9 cellular contexts compared by ENCODE assay signal in the genomic region with DNA sequence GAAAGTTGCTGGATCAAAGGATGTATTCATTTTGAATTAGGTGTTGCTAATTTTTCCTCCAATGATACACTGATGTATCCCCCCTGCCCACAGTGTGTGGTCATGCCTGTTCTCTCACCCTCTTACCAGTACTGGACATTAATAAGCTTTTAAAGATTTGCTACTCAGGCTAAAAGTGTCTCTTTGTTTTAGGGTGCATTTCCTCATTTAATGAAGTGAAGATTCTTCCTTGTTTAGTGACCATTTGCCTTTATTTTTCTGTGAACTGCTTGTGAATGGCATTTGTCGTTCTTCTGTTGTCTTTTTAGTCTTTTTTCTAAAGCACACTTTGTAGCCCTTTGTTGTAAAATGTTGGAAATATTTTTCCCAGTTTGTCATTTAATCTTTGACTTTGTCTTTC. TPM values are rescaled to one million over a fixed set of nuclear protein-coding genes. Genes with fewer than 3 reads are reported as not detected.
DNase-seq lines count a peak whose midpoint lies in the region; TF ChIP-seq lines count a peak whose summit lies in the region.
"Had no signal": no experiment of that assay in that cellular context is flagged by ENCODE, and none has a peak within 500 bp of the region (broad histone marks: within the 10 kb centered on the region; RNA-seq: fewer than 3 reads in every experiment).

No MANE protein-coding gene starts in this region.

- peaks cover 99% of the 10 kb centered on the region for H3K36me3 ChIP-seq in DOHH2 (ENCODE audit: control insufficient read depth, low read length)
- H3K36me3 ChIP-seq in Loucy (ENCODE audit: insufficient read depth, low read length), result peaks cover 38% of the 10 kb centered on the region

- H3K9me2 ChIP-seq in DOHH2 (replicated peaks; ENCODE audit: control insufficient read depth, low read length) (no peaks in the 10 kb centered on the region), Loucy (replicated peaks; ENCODE audit: low read depth, low read length) (no peaks in the 10 kb centered on the region)

- no peaks in the 10 kb centered on the region for H3K9me3 Mint-ChIP-seq in endothelial cell (ENCODE audit: unreplicated experiment)
- H3K9me3 Mint-ChIP-seq in neural crest cell, result no peaks in the 10 kb centered on the region

- no peak overlapping the region for H2AFZ ChIP-seq in Loucy (ENCODE audit: low read length)

- H3K27me3 Mint-ChIP-seq in endothelial cell (ENCODE audit: unreplicated experiment) (no peaks in the 10 kb centered on the region), neural crest cell (ENCODE audit: low read depth) (no peaks in the 10 kb centered on the region)

- TF ChIP-seq CTCF in DOHH2 (IDR thresholded peaks at IDR 0.05; ENCODE audit: low read depth, low read length, poor library complexity, severe bottlenecking) (no peak), Loucy (conservative IDR thresholded peaks at IDR 0.05; ENCODE audit: low read length) (no peak), endothelial cell (IDR thresholded peaks at IDR 0.05; ENCODE audit: unreplicated experiment) (no peak), neural crest cell (conservative IDR thresholded peaks at IDR 0.05) (no peak)

- H3K4me3 ChIP-seq in DOHH2 (ENCODE audit: low read length), result peak overlapping the region; percentile 92
- peak overlapping the region; percentile 93 for H3K4me3 ChIP-seq in Loucy (ENCODE audit: low read length, poor library complexity, severe bottlenecking)

- H3K4me1 ChIP-seq in DOHH2 (ENCODE audit: control insufficient read depth, low read length) (peaks cover 60% of the 10 kb centered on the region), Loucy (ENCODE audit: insufficient read depth, low read length, poor library complexity, severe bottlenecking) (peaks cover 77% of the 10 kb centered on the region)

- peaks cover 100% of the 10 kb centered on the region for H3K79me2 ChIP-seq in DOHH2 (ENCODE audit: control insufficient read depth, low read length)
- H3K79me2 ChIP-seq in Loucy (ENCODE audit: insufficient read depth, low read length), result peaks cover 100% of the 10 kb centered on the region

- H3K4me3 Mint-ChIP-seq in endothelial cell (ENCODE audit: unreplicated experiment) (peak overlapping the region; percentile 88), neural crest cell (no peak overlapping the region)

- H4K20me1 ChIP-seq in DOHH2 (ENCODE audit: control insufficient read depth, insufficient read depth, low read depth, low read length) (peaks cover 81% of the 10 kb centered on the region), Loucy (ENCODE audit: insufficient read depth, low read length, poor library complexity, severe bottlenecking) (peaks cover 98% of the 10 kb centered on the region)

- no peaks in the 10 kb centered on the region for H3K9me3 ChIP-seq in DOHH2 (ENCODE audit: control insufficient read depth, insufficient read depth, low read length)
- H3K9me3 ChIP-seq in Loucy (ENCODE audit: insufficient read depth, low read depth, low read length), result no peaks in the 10 kb centered on the region

- H3K4me2 ChIP-seq in DOHH2 (ENCODE audit: low read length) (peak overlapping the region; percentile 77), Loucy (ENCODE audit: low read depth, low read length, poor library complexity, severe bottlenecking) (peak overlapping the region; percentile 97)

- peak overlapping the region; percentile 95 for H3K9ac ChIP-seq in Loucy (ENCODE audit: low read depth, low read length, poor library complexity, severe bottlenecking)

- peaks cover 13% of the 10 kb centered on the region for H3K36me3 Mint-ChIP-seq in endothelial cell (ENCODE audit: low read depth, unreplicated experiment)
- peaks cover 25% of the 10 kb centered on the region for H3K36me3 Mint-ChIP-seq in neural crest cell (ENCODE audit: low read depth)

- peaks cover 13% of the 10 kb centered on the region for H3F3A ChIP-seq in DOHH2 (ENCODE audit: control insufficient read depth, insufficient read depth)
- no peaks in the 10 kb centered on the region for H3F3A ChIP-seq in Loucy (ENCODE audit: low read depth)

- peaks cover 25% of the 10 kb centered on the region for H3K4me1 Mint-ChIP-seq in endothelial cell (ENCODE audit: unreplicated experiment)
- peaks cover 59% of the 10 kb centered on the region for H3K4me1 Mint-ChIP-seq in neural crest cell

- no peak overlapping the region for H3K27ac ChIP-seq in DOHH2 (ENCODE audit: low read depth, low read length)

- no peaks in the 10 kb centered on the region for H3K27me3 ChIP-seq in DOHH2 (ENCODE audit: control insufficient read depth, low read length)
- no peaks in the 10 kb centered on the region for H3K27me3 ChIP-seq in Loucy (ENCODE audit: insufficient read depth, low read length, poor library complexity, severe bottlenecking)

- no peak for DNase-seq in endothelial cell (ENCODE audit: low spot score)
- no peak for DNase-seq in neural crest cell (ENCODE audit: low read depth, low spot score)
- no peak for DNase-seq in central memory CD4-positive, alpha-beta T cell
- DNase-seq in NAMALWA (ENCODE audit: low spot score), result no peak
- DNase-seq in NCI-H774 (lab: John Stamatoyannopoulos, UW), result no peak
- DNase-seq: DMS153, NCI-H524 had no signal

- peak overlapping the region; percentile 72 for H3K27ac Mint-ChIP-seq in endothelial cell (ENCODE audit: unreplicated experiment)
- peak overlapping the region; percentile 64 for H3K27ac Mint-ChIP-seq in neural crest cell (ENCODE audit: unreplicated experiment)

RNA-seq across cellular contexts. Expression of a gene that starts 5.0 kb away (rescaled TPM):
- total RNA-seq in endothelial cell (ENCODE audit: unreplicated experiment) (118 TPM), neural crest cell (139 and 147 TPM in 2 replicates)

RNA-seq across cellular contexts. Expression of a gene that starts 46.3 kb away (rescaled TPM):
- total RNA-seq in endothelial cell (ENCODE audit: unreplicated experiment), result 2.3 TPM
- total RNA-seq in neural crest cell, result 65.2 and 68.8 TPM in 2 replicates

Comparison
In these comparisons a context has a peak if more than half of its experiments do, and no peak if none do; other contexts are left out.
1. RNA of a gene that starts 46.3 kb away (total RNA-seq): 65.2 to 68.8 TPM in neural crest cell; 2.3 TPM in endothelial cell (single experiment); every median in the first group is over 10 times any median in the second.